22 cellular contexts compared by ENCODE assay signal in genomic region chr20:45841407-45842129, GRCh38. TPM values are rescaled to one million over a fixed set of nuclear protein-coding genes. Genes with fewer than 3 reads are reported as not detected.
DNase-seq lines count a peak whose midpoint lies in the region; ATAC-seq and TF ChIP-seq lines count a peak whose summit lies in the region.
"Had no signal": no experiment of that assay in that cellular context is flagged by ENCODE, and none has a peak within 500 bp of the region (broad histone marks: within the 10 kb centered on the region; RNA-seq: fewer than 3 reads in every experiment).

No MANE protein-coding gene starts in this region.

- in situ Hi-C loops in gastrocnemius medialis (cut with MboI; ENCODE audit: low sequenced_read_pairs in 4 of 4), result no loop called here

- TF ChIP-seq CTCF in natural killer cell (IDR thresholded peaks at IDR 0.05) (no peak), right atrium auricular region (IDR thresholded peaks at IDR 0.05) (no peak), gastrocnemius medialis (IDR thresholded peaks at IDR 0.05 in 4 of 5, conservative IDR thresholded peaks at IDR 0.05 in 1 of 5) (no peak)

- intact Hi-C loops in natural killer cell (cut with micrococcal nuclease) (no loop called here), gastrocnemius medialis (cut with DNase I; ENCODE audit: low total_unique reads) (no loop called here)

- H3K9me3 ChIP-seq in right atrium auricular region (no peaks in the 10 kb centered on the region), gastrocnemius medialis (no peaks in the 10 kb centered on the region)
- H3K9me3 ChIP-seq: pancreas had no signal

- H3K27ac Mint-ChIP-seq in natural killer cell, result peak overlapping the region; percentile 61 to 70
- peak overlapping the region in 1 of 2 donors; percentile 75 for H3K27ac Mint-ChIP-seq in natural killer cell treated with Interleukin-12 subunit alpha and Interleukin-12 subunit beta and Interleukin-15 and Interleukin-18, amount 100 ng/mL, for 72 hours

- DNase-seq in natural killer cell (no peak), right atrium auricular region (ENCODE audit: low spot score) (no peak), gastrocnemius medialis (no peak), NCI-H1694 treated with DMSO at 0.1 percent for 48 hours (lab: John Stamatoyannopoulos, UW) (no peak), AG08396 (ENCODE audit: low spot score) (no peak), NCI-H524 (lab: John Stamatoyannopoulos, UW) (no peak)
- no peak for DNase-seq in natural killer cell treated with Interleukin-12 subunit alpha and Interleukin-12 subunit beta and Interleukin-15 and Interleukin-18, amount 100 ng/mL, for 72 hours (ENCODE audit: low spot score)
- DNase-seq: ACHN; activated CD4-positive, alpha-beta T cell treated with anti-CD3 and anti-CD28 coated beads, Interleukin-2, amount 50 U/mL, for 4 hours; activated naive CD4-positive, alpha-beta T cell treated with Interleukin-2 at 50 U/mL for 16 hours; activated T-cell treated with anti-CD3 and anti-CD28 coated beads for 4 hours; CD4-positive, alpha-beta memory T cell; cortex of kidney; foreskin keratinocyte; NCI-H146; NCI-H2227 treated with DMSO at 0.1 percent for 48 hours; NK-92 treated with Interleukin-12 subunit alpha and Interleukin-12 subunit beta, amount 100 ng/mL, for 24 hours; stimulated activated CD4-positive, alpha-beta T cell treated with anti-CD3 and anti-CD28 coated beads, Interleukin-4, amount 100 ng/mL, for 24 hours had no signal

- ATAC-seq in natural killer cell (no peak), gastrocnemius medialis (no peak), GM19455 (IDR thresholded peaks at IDR 0.05; ENCODE audit: unreplicated experiment) (no peak)
- no peak for ATAC-seq in natural killer cell treated with Interleukin-12 subunit alpha and Interleukin-12 subunit beta and Interleukin-15 and Interleukin-18, amount 100 ng/mL, for 72 hours
- ATAC-seq: foreskin keratinocyte had no signal

- peaks cover 0 to 36% of the 10 kb centered on the region in 2 donors for H3K4me1 ChIP-seq in right atrium auricular region
- H3K4me1 ChIP-seq in gastrocnemius medialis, result peaks cover 44 to 62% of the 10 kb centered on the region in 2 donors
- H3K4me1 ChIP-seq: foreskin keratinocyte, pancreas had no signal

- H3K4me3 Mint-ChIP-seq in natural killer cell, result no peak overlapping the region
- no peak overlapping the region for H3K4me3 Mint-ChIP-seq in natural killer cell treated with Interleukin-12 subunit alpha and Interleukin-12 subunit beta and Interleukin-15 and Interleukin-18, amount 100 ng/mL, for 72 hours
- H3K4me3 Mint-ChIP-seq: CD4-positive, alpha-beta memory T cell had no signal

- no peaks in the 10 kb centered on the region for H3K27me3 Mint-ChIP-seq in natural killer cell (ENCODE audit: low read depth in 2 of 2)
- H3K27me3 Mint-ChIP-seq in natural killer cell treated with Interleukin-12 subunit alpha and Interleukin-12 subunit beta and Interleukin-15 and Interleukin-18, amount 100 ng/mL, for 72 hours, result no peaks in the 10 kb centered on the region
- H3K27me3 Mint-ChIP-seq: CD4-positive, alpha-beta memory T cell had no signal

- H3K27me3 ChIP-seq in right atrium auricular region (no peaks in the 10 kb centered on the region), gastrocnemius medialis (no peaks in the 10 kb centered on the region)
- H3K27me3 ChIP-seq: foreskin keratinocyte, pancreas had no signal

- TF ChIP-seq POLR2A in gastrocnemius medialis (IDR thresholded peaks at IDR 0.05), result no peak

- no peaks in the 10 kb centered on the region for H3K9me3 Mint-ChIP-seq in natural killer cell
- H3K9me3 Mint-ChIP-seq in natural killer cell treated with Interleukin-12 subunit alpha and Interleukin-12 subunit beta and Interleukin-15 and Interleukin-18, amount 100 ng/mL, for 72 hours, result no peaks in the 10 kb centered on the region
- H3K9me3 Mint-ChIP-seq: CD4-positive, alpha-beta memory T cell had no signal

- peaks cover 52% of the 10 kb centered on the region for H3K36me3 ChIP-seq in right atrium auricular region
- H3K36me3 ChIP-seq in gastrocnemius medialis, result peaks cover 0 to 79% of the 10 kb centered on the region in 2 donors

- no peaks in the 10 kb centered on the region for H3K36me3 Mint-ChIP-seq in natural killer cell
- peaks cover 5% of the 10 kb centered on the region for H3K36me3 Mint-ChIP-seq in natural killer cell treated with Interleukin-12 subunit alpha and Interleukin-12 subunit beta and Interleukin-15 and Interleukin-18, amount 100 ng/mL, for 72 hours

- H3K4me3 ChIP-seq in right atrium auricular region (no peak overlapping the region), gastrocnemius medialis (no peak overlapping the region)
- H3K4me3 ChIP-seq: pancreas, skin epidermis had no signal

- H3K4me1 Mint-ChIP-seq in natural killer cell, result peaks cover 11 to 18% of the 10 kb centered on the region in 2 donors
- peaks cover 5 to 10% of the 10 kb centered on the region in 2 donors for H3K4me1 Mint-ChIP-seq in natural killer cell treated with Interleukin-12 subunit alpha and Interleukin-12 subunit beta and Interleukin-15 and Interleukin-18, amount 100 ng/mL, for 72 hours (ENCODE audit: low read depth in 2 of 2)
- H3K4me1 Mint-ChIP-seq: CD4-positive, alpha-beta memory T cell had no signal

- peak overlapping the region; percentile 33 to 57 for H3K27ac ChIP-seq in right atrium auricular region
- peak overlapping the region; percentile 61 to 96 (median 84) for H3K27ac ChIP-seq in gastrocnemius medialis
- H3K27ac ChIP-seq: foreskin keratinocyte, pancreas had no signal

RNA-seq across cellular contexts. Expression of gene SNX21, which starts 8.0 kb away (rescaled TPM):
- 1 to 10 TPM in 2 of 3 donors, under 1 TPM in 1; 0.99 to 1.7 (median 1.2) TPM for total RNA-seq in natural killer cell
- 1 to 10 TPM; 1.5 to 2.2 TPM for total RNA-seq in natural killer cell treated with Interleukin-12 subunit alpha and Interleukin-12 subunit beta and Interleukin-15 and Interleukin-18, amount 100 ng/mL, for 72 hours
- 10 to 100 TPM; 43.5 to 54.7 TPM for total RNA-seq in right atrium auricular region
- 100 to 1,000 TPM in 2 of 4 donors, 10 to 100 TPM in 2; 35.8 to 114 (median 79.0) TPM for total RNA-seq in gastrocnemius medialis

RNA-seq across cellular contexts. Expression of gene TNNC2, which starts 14.5 kb away (rescaled TPM):
- total RNA-seq in natural killer cell (1 to 10 TPM in 1 of 3 donors, under 1 TPM in 1, not detected in 1; 0.93 to 1.5 TPM), right atrium auricular region (under 1 TPM in 1 of 2 donors, not detected in 1; 0.51 TPM), gastrocnemius medialis (1,000 to 10,000 TPM; 2,919 to 3,968 (median 3,006) TPM)
- not detected for total RNA-seq in natural killer cell treated with Interleukin-12 subunit alpha and Interleukin-12 subunit beta and Interleukin-15 and Interleukin-18, amount 100 ng/mL, for 72 hours
- total RNA-seq: CD4-positive, alpha-beta memory T cell; foreskin keratinocyte; HT1080; pancreas had no signal

RNA-seq across cellular contexts. Expression of gene ACOT8, which starts 15.6 kb away (rescaled TPM):
- total RNA-seq in natural killer cell, result 10 to 100 TPM; 30.5 to 35.4 (median 31.7) TPM
- total RNA-seq in natural killer cell treated with Interleukin-12 subunit alpha and Interleukin-12 subunit beta and Interleukin-15 and Interleukin-18, amount 100 ng/mL, for 72 hours, result 10 to 100 TPM; 24.4 to 26.2 TPM
- total RNA-seq in right atrium auricular region, result 10 to 100 TPM; 39.9 to 40.9 TPM
- total RNA-seq in gastrocnemius medialis, result 10 to 100 TPM; 32.3 to 66.2 (median 41.4) TPM

RNA-seq across cellular contexts. Expression of gene ZSWIM3, which starts 15.8 kb away (rescaled TPM):
- total RNA-seq in natural killer cell, result 1 to 10 TPM; 1.4 to 2.3 (median 1.5) TPM
- total RNA-seq in natural killer cell treated with Interleukin-12 subunit alpha and Interleukin-12 subunit beta and Interleukin-15 and Interleukin-18, amount 100 ng/mL, for 72 hours, result 1 to 10 TPM; 5.5 to 6.4 TPM
- 1 to 10 TPM; 2.4 to 3.7 TPM for total RNA-seq in right atrium auricular region
- 1 to 10 TPM; 1.3 to 3.3 (median 2.1) TPM for total RNA-seq in gastrocnemius medialis

RNA-seq across cellular contexts. Expression of gene UBE2C, which starts 29.1 kb away (rescaled TPM):
- 1 to 10 TPM in 1 of 3 donors, under 1 TPM in 1, not detected in 1; 0.54 to 3.2 TPM for total RNA-seq in natural killer cell
- total RNA-seq in natural killer cell treated with Interleukin-12 subunit alpha and Interleukin-12 subunit beta and Interleukin-15 and Interleukin-18, amount 100 ng/mL, for 72 hours, result 100 to 1,000 TPM in 1 of 2 donors, 10 to 100 TPM in 1; 89.7 to 139 TPM
- total RNA-seq in right atrium auricular region, result 1 to 10 TPM; 1.4 to 4.9 TPM
- total RNA-seq in gastrocnemius medialis, result under 1 TPM in 1 of 4 donors, not detected in 3; 0.84 TPM

Comparison
In these comparisons a context has a peak if more than half of its experiments do, and no peak if none do; other contexts are left out.
1. RNA of gene SNX21, which starts 8.0 kb away (total RNA-seq): 35.8 to 114 TPM in gastrocnemius medialis and 43.5 to 54.7 TPM in right atrium auricular region; 1.5 to 2.2 TPM in natural killer cell treated with Interleukin-12 subunit alpha and Interleukin-12 subunit beta and Interleukin-15 and Interleukin-18, amount 100 ng/mL, for 72 hours and 0.99 to 1.7 TPM in natural killer cell; every median in the first group is over 10 times any median in the second.
2. RNA of gene TNNC2, which starts 14.5 kb away (total RNA-seq): 2,919 to 3,968 TPM in gastrocnemius medialis; 0.93 to 1.5 TPM in natural killer cell, 0.51 TPM in right atrium auricular region and not detected in natural killer cell treated with Interleukin-12 subunit alpha and Interleukin-12 subunit beta and Interleukin-15 and Interleukin-18, amount 100 ng/mL, for 72 hours; every median in the first group is over 1,000 times any median in the second.